8 cellular contexts compared by ENCODE assay signal in genomic region chr1:15683411-15684039, GRCh38. TPM values are rescaled to one million over a fixed set of nuclear protein-coding genes. Genes with fewer than 3 reads are reported as not detected.
A peak's percentile ranks its signal among the peaks of the same experiment; 100 is the strongest.
DNase-seq lines count a peak whose midpoint lies in the region; ATAC-seq and TF ChIP-seq lines count a peak whose summit lies in the region.

No MANE protein-coding gene starts in this region.

- peaks cover 17% of the 10 kb centered on the region for H3K4me1 ChIP-seq in KMS-11 (ENCODE audit: low read depth, poor library complexity, severe bottlenecking)

- ATAC-seq in HG03469 (IDR thresholded peaks at IDR 0.05; ENCODE audit: unreplicated experiment), result no peak
- ATAC-seq in GM21825 (IDR thresholded peaks at IDR 0.05; ENCODE audit: unreplicated experiment), result no peak

- H3K4me3 ChIP-seq in KMS-11 (IDR thresholded peaks at IDR 0.05; ENCODE audit: insufficient read depth, low read depth, low read length) (peak overlapping the region; percentile 56), astrocyte of the cerebellum (ENCODE audit: low read depth, low read length) (peak overlapping the region; percentile 88)

- peak overlapping the region; percentile 99 for H3K9ac ChIP-seq in KMS-11

- peaks cover 39% of the 10 kb centered on the region for H3K79me2 ChIP-seq in KMS-11 (ENCODE audit: insufficient read depth, low read depth)

- in situ Hi-C loops in astrocyte of the cerebellum (cut with HindIII; ENCODE audit: low sequenced_read_pairs), result no loop called here

- no peak for TF ChIP-seq CTCF in KMS-11 (conservative IDR thresholded peaks at IDR 0.05; ENCODE audit: low read depth, low read length)
- TF ChIP-seq CTCF in astrocyte of the cerebellum (IDR thresholded peaks at IDR 0.05; ENCODE audit: low read depth, low read length, missing control alignments), result no peak

- H3K4me2 ChIP-seq in KMS-11, result peak overlapping the region; percentile 89

- peak overlapping the region; percentile 77 for H3K27ac ChIP-seq in KMS-11
- H3K27ac ChIP-seq in layer of hippocampus (ENCODE audit: low read depth, low read length), result peak overlapping the region; percentile 91
- peak overlapping the region; percentile 88 for H3K27ac ChIP-seq in substantia nigra (ENCODE audit: low read depth, low read length, poor library complexity, severe bottlenecking)

- no peaks in the 10 kb centered on the region for H4K20me1 ChIP-seq in KMS-11 (ENCODE audit: insufficient read depth)

- DNase-seq in astrocyte of the cerebellum (ENCODE audit: low read depth) (no peak), substantia nigra (lab: John Stamatoyannopoulos, UW) (no peak), RPMI8226 (no peak), occipital lobe (lab: John Stamatoyannopoulos, UW) (no peak)

- H2AFZ ChIP-seq in KMS-11 (ENCODE audit: low read depth), result peak overlapping the region; percentile 98

- H3K27me3 ChIP-seq in KMS-11 (ENCODE audit: insufficient read depth, low read depth) (no peaks in the 10 kb centered on the region), layer of hippocampus (ENCODE audit: control insufficient read depth, insufficient read depth, low read length) (no peaks in the 10 kb centered on the region)

- no peaks in the 10 kb centered on the region for H3K36me3 ChIP-seq in KMS-11 (ENCODE audit: insufficient read depth)

RNA-seq across cellular contexts. Expression of gene PLEKHM2, which starts 0.6 kb away (rescaled TPM):
- 36.8 TPM for total RNA-seq in occipital lobe

RNA-seq across cellular contexts. Expression of gene SLC25A34, which starts 52.5 kb away (rescaled TPM):
- total RNA-seq in occipital lobe, result 1.2 TPM

RNA-seq across cellular contexts. Expression of gene TMEM82, which starts 58.8 kb away (rescaled TPM):
- not detected for total RNA-seq in occipital lobe
